In genomic region chr19:934865-935422, GRCh38 we compare ENCODE assay signal across 10 cellular contexts. TPM values are rescaled to one million over a fixed set of nuclear protein-coding genes. Genes with fewer than 3 reads are reported as not detected.
A peak's percentile ranks its signal among the peaks of the same experiment; 100 is the strongest.
DNase-seq lines count a peak whose midpoint lies in the region; ATAC-seq and TF ChIP-seq lines count a peak whose summit lies in the region.
"Had no signal": no experiment of that assay in that cellular context is flagged by ENCODE, and none has a peak within 500 bp of the region (broad histone marks: within the 10 kb centered on the region; RNA-seq: fewer than 3 reads in every experiment).

No MANE protein-coding gene starts in this region.

- peak; percentile 84 for DNase-seq in A172 (ENCODE audit: low spot score)
- DNase-seq in NCI-H2196 treated with DMSO at 0.1 percent for 48 hours (lab: John Stamatoyannopoulos, UW; ENCODE audit: unreplicated experiment) = peak; percentile 92
- DNase-seq in GM20000 (ENCODE audit: low spot score) = no peak
- DNase-seq in GM10248 (ENCODE audit: extremely low spot score) = no peak
- no peak for DNase-seq in activated CD4-positive, alpha-beta T cell treated with anti-CD3 and anti-CD28 coated beads for 48 hours

- H3K27ac ChIP-seq in esophagus (ENCODE audit: low read depth in 2 of 2, low read length in 1 of 2) = peak overlapping the region; percentile 28 to 38

- H3K9me3 ChIP-seq in esophagus (ENCODE audit: control insufficient read depth in 2 of 2, insufficient read depth in 1 of 2, low read depth in 1 of 2, low read length in 1 of 2) (no peaks in the 10 kb centered on the region), mucosa of stomach (ENCODE audit: control insufficient read depth, low read length) (no peaks in the 10 kb centered on the region)

- H3K36me3 ChIP-seq in esophagus (ENCODE audit: control insufficient read depth in 2 of 2, insufficient read depth in 2 of 2, low read length in 1 of 2) = peaks cover 0 to 2% of the 10 kb centered on the region in 2 donors
- no peaks in the 10 kb centered on the region for H3K36me3 ChIP-seq in mucosa of stomach (ENCODE audit: control insufficient read depth, insufficient read depth, low read length)

- no peak for ATAC-seq in GM19452 (IDR thresholded peaks at IDR 0.05; ENCODE audit: unreplicated experiment)
- ATAC-seq: CD8-positive, alpha-beta T cell had no signal

- TF ChIP-seq CTCF in GM20000 (IDR thresholded peaks at IDR 0.05; ENCODE audit: extremely low read depth, missing control alignments) (no peak), GM10248 (IDR thresholded peaks at IDR 0.05; ENCODE audit: control extremely low read depth, extremely low read depth, low read depth, missing control alignments) (no peak)

- POLR2A ChIA-PET in GM10248 (lab: Yijun Ruan, JAX) = interaction anchor here (1.0 kb wide), 1 partner anchor 11 kb away, joined by 5 read pairs; no protein-coding TSS in a partner anchor

- CTCF ChIA-PET in GM10248 (lab: Yijun Ruan, JAX) = interaction anchor here (1.6 to 4.8 kb wide), 3 partner anchors 10 to 48 kb away, joined by 4 to 22 read pairs (median 8); partner anchors contain the start of gene WDR18

- H3K4me1 ChIP-seq in esophagus (ENCODE audit: control insufficient read depth in 2 of 2, insufficient read depth in 2 of 2, low read length in 1 of 2) = peaks cover 0 to 20% of the 10 kb centered on the region in 2 donors
- peaks cover 30% of the 10 kb centered on the region for H3K4me1 ChIP-seq in mucosa of stomach (ENCODE audit: control insufficient read depth, insufficient read depth, low read length)

- H3K27me3 ChIP-seq in esophagus (ENCODE audit: control insufficient read depth in 1 of 2, insufficient read depth in 2 of 2, low read length in 2 of 2) = no peaks in the 10 kb centered on the region
- H3K27me3 ChIP-seq in mucosa of stomach (ENCODE audit: control insufficient read depth, insufficient read depth, low read length) = no peaks in the 10 kb centered on the region

- 14 to 27% methylated on average over 29 of the region's 29 CpGs for WGBS in esophagus, 2 donors

- H3K9ac ChIP-seq in mucosa of stomach (ENCODE audit: low read length) = peak overlapping the region; percentile 47

- H3K4me3 ChIP-seq in esophagus (ENCODE audit: low read depth in 1 of 2, low read length in 2 of 2) (no peak overlapping the region), mucosa of stomach (ENCODE audit: low read length) (no peak overlapping the region)

RNA-seq across cellular contexts. Expression of gene ARID3A, which starts 9.1 kb away (rescaled TPM):
- 2.4 and 4.4 TPM in 2 replicates for total RNA-seq in A172 (2014; rRNA removed; shearing (Covaris generic))
- polyA plus RNA-seq in esophagus = 1 to 10 TPM; 1.3 to 5.2 TPM

RNA-seq across cellular contexts. Expression of gene KISS1R, which starts 17.8 kb away (rescaled TPM):
- total RNA-seq in A172 (2014; rRNA removed; shearing (Covaris generic)) = not detected in 2 replicates
- polyA plus RNA-seq in esophagus = under 1 TPM in 1 of 2 donors, not detected in 1; 0.01 TPM

RNA-seq across cellular contexts. Expression of gene R3HDM4, which starts 21.9 kb away (rescaled TPM):
- 23.0 and 29.7 TPM in 2 replicates for total RNA-seq in A172 (2014; rRNA removed; shearing (Covaris generic))
- polyA plus RNA-seq in esophagus = 10 to 100 TPM; 66.1 to 84.8 TPM

RNA-seq across cellular contexts. Expression of gene RNU6-9, which starts 41.7 kb away (rescaled TPM):
- total RNA-seq in A172 (2014; rRNA removed; shearing (Covaris generic)) = not detected in 2 replicates
- not detected for polyA plus RNA-seq in esophagus
- total RNA-seq: CD8-positive, alpha-beta T cell; neural crest cell had no signal

RNA-seq across cellular contexts. Expression of gene MED16, which starts 42.0 kb away (rescaled TPM):
- 15.2 and 17.2 TPM in 2 replicates for total RNA-seq in A172 (2014; rRNA removed; shearing (Covaris generic))
- polyA plus RNA-seq in esophagus = 10 to 100 TPM; 33.0 to 46.2 TPM

Comparison
In these comparisons a context has a peak if more than half of its experiments do, and no peak if none do; other contexts are left out.
1. DNase-seq: peak in A172 (single experiment) and NCI-H2196 treated with DMSO at 0.1 percent for 48 hours (single experiment); none in GM20000 (single experiment), GM10248 (single experiment) and activated CD4-positive, alpha-beta T cell treated with anti-CD3 and anti-CD28 coated beads for 48 hours (single experiment).